In genomic region chr4:74056114-74056857, GRCh38 we compare ENCODE assay signal across 1 cellular context.
TF ChIP-seq lines count a peak whose summit lies in the region.

No MANE protein-coding gene starts in this region.

TF ChIP-seq in K562, 482 proteins besides CTCF, POLR2A, EP300 and RAD21 (continued from another document and continues in another):
- TF ChIP-seq ASH1L (IDR thresholded peaks at IDR 0.05; ENCODE audit: borderline replicate concordance, low read depth, partially characterized antibody) (no peak), CBFB (CRISPR knock-in tag; IDR thresholded peaks at IDR 0.05) (no peak), BRCA1 (IDR thresholded peaks at IDR 0.05) (no peak), BRCA1 (CRISPR knock-in tag; IDR thresholded peaks at IDR 0.05) (no peak), ZBTB11 (CRISPR knock-in tag; IDR thresholded peaks at IDR 0.05) (peak in 1 of 3 experiments; percentile 46; a peak in 1 of 6 replicates), HNRNPL (IDR thresholded peaks at IDR 0.05; ENCODE audit: low read depth, low read length) (no peak), ZNF184 (CRISPR knock-in tag; IDR thresholded peaks at IDR 0.05) (no peak), MIER1 (IDR thresholded peaks at IDR 0.05; ENCODE audit: low read depth) (no peak), NCOA2 (IDR thresholded peaks at IDR 0.05; ENCODE audit: partially characterized antibody in 2 of 2) (no peak), HNRNPLL (IDR thresholded peaks at IDR 0.05; ENCODE audit: low read depth, low read length, poor library complexity, severe bottlenecking) (no peak), PYGO2 (tag; IDR thresholded peaks at IDR 0.05) (no peak), KAT7 (CRISPR knock-in tag; IDR thresholded peaks at IDR 0.05; ENCODE audit: borderline replicate concordance) (no peak), TAF1 (IDR thresholded peaks at IDR 0.05; ENCODE audit: control insufficient read depth, extremely low read depth, insufficient read depth, low read length, severe bottlenecking) (no peak), HNRNPK (IDR thresholded peaks at IDR 0.05; ENCODE audit: low read depth, low read length, poor library complexity, severe bottlenecking) (no peak), GTF2E2 (tag; IDR thresholded peaks at IDR 0.05) (peak; percentile 29; the same call in 1 of the 2 replicates), SRSF9 (IDR thresholded peaks at IDR 0.05; ENCODE audit: borderline replicate concordance, low read depth, low read length) (no peak), ZFX (CRISPR knock-in tag; IDR thresholded peaks at IDR 0.05) (no peak), ZNF134 (CRISPR knock-in tag; conservative IDR thresholded peaks at IDR 0.05) (no peak), RNF219 (CRISPR knock-in tag; IDR thresholded peaks at IDR 0.05) (no peak), ZKSCAN3 (CRISPR knock-in tag; IDR thresholded peaks at IDR 0.05) (no peak), NFRKB (IDR thresholded peaks at IDR 0.05; ENCODE audit: low read depth) (peak; percentile 98), L3MBTL2 (IDR thresholded peaks at IDR 0.05) (no peak), NR4A1 (CRISPR knock-in tag; IDR thresholded peaks at IDR 0.05) (no peak), NR4A1 (tag; IDR thresholded peaks at IDR 0.05) (peak; percentile 84; the same call in 1 of the 2 replicates), MXI1 (IDR thresholded peaks at IDR 0.05; ENCODE audit: low read depth, low read length) (no peak), CXXC5 (CRISPR knock-in tag; IDR thresholded peaks at IDR 0.05) (no peak), NKRF (IDR thresholded peaks at IDR 0.05; ENCODE audit: borderline replicate concordance) (no peak), DEAF1 (CRISPR knock-in tag; IDR thresholded peaks at IDR 0.05) (peak; percentile 35; the same call in 1 of the 2 replicates), ZNF174 (CRISPR knock-in tag; IDR thresholded peaks at IDR 0.05) (no peak), ZFP91 (CRISPR knock-in tag; IDR thresholded peaks at IDR 0.05) (no peak), USF2 (CRISPR knock-in tag; IDR thresholded peaks at IDR 0.05) (no peak), E2F3 (CRISPR knock-in tag; IDR thresholded peaks at IDR 0.05) (no peak), CBFA2T3 (IDR thresholded peaks at IDR 0.05) (peak; percentile 52), HSF4 (CRISPR knock-in tag; IDR thresholded peaks at IDR 0.05; ENCODE audit: borderline replicate concordance) (no peak), MTA1 (IDR thresholded peaks at IDR 0.05; ENCODE audit: borderline replicate concordance) (peak; percentile 46; the same call in 1 of the 2 replicates), CREB5 (CRISPR knock-in tag; IDR thresholded peaks at IDR 0.05) (no peak), SMAD4 (CRISPR knock-in tag; conservative IDR thresholded peaks at IDR 0.05) (peak; percentile 24)
- TF ChIP-seq, protein P1, sequence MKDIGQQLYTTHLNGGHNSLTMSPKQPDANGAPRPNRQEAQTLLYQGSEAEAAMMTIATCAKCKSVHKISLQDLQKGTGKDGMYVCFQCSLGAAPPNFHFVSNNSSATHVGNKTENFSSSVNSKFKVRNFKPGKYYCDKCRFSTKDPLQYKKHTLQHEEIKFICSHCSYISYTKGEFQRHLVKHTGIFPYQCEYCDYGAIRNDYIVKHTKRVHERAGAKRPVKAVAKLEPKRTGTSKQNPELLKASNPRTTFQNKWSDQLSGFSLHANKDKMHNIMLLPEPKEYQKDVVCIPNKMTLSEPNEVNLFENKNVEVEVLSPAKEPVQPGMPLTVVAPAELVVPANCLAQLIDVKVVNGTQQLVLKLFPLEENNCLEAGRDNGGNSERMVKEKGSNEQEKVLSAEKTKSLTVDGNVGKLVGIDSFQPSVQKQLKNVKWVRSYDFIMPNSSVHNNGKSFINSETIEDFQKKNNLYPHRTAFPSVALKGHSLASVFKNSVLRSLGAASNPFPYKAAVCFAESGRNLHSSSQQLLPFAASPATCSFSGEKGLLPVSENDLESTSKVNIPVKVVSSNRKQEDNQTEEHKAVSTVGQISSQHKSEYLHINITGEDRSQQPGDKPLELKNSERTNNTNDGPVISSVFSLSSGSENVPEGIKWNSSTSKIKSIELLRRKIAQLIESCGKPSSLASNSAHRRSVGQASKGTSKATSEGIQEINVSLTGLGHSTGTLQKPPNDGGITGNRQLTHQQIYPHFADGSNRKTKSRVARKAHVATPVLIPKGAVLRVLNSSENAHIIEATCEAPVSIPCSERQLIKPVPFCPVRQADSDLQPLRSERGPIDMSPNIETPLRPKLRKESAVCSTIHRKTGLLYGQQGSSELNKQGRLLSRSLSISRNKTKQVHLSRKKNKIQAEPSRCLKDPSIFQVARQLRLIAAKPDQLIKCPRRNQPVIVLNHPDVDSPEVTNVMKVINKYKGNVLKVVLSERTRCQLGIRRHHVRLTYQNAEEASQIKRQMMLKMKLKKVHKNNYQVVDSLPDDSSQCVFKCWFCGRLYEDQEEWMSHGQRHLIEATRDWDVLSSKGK (CRISPR knock-in tag; IDR thresholded peaks at IDR 0.05): no peak
- TF ChIP-seq, protein P2, sequence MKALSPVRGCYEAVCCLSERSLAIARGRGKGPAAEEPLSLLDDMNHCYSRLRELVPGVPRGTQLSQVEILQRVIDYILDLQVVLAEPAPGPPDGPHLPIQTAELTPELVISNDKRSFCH (CRISPR knock-in tag; IDR thresholded peaks at IDR 0.05): no peak
- TF ChIP-seq, protein P2 (tag; IDR thresholded peaks at IDR 0.05): peak; percentile 70; the same call in 1 of the 2 replicates
- TF ChIP-seq, protein P3, sequence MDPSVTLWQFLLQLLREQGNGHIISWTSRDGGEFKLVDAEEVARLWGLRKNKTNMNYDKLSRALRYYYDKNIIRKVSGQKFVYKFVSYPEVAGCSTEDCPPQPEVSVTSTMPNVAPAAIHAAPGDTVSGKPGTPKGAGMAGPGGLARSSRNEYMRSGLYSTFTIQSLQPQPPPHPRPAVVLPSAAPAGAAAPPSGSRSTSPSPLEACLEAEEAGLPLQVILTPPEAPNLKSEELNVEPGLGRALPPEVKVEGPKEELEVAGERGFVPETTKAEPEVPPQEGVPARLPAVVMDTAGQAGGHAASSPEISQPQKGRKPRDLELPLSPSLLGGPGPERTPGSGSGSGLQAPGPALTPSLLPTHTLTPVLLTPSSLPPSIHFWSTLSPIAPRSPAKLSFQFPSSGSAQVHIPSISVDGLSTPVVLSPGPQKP (CRISPR knock-in tag; IDR thresholded peaks at IDR 0.05): no peak
